In genomic region chr6:131292145-131292938, GRCh38 we compare ENCODE assay signal across 19 cellular contexts.
DNase-seq lines count a peak whose midpoint lies in the region; ATAC-seq, FAIRE-seq and TF ChIP-seq lines count a peak whose summit lies in the region.
"Had no signal": no experiment of that assay in that cellular context is flagged by ENCODE, and none has a peak within 500 bp of the region (broad histone marks: within the 10 kb centered on the region; RNA-seq: fewer than 3 reads in every experiment).

No MANE protein-coding gene starts in this region.

- no peaks in the 10 kb centered on the region for H3K9me3 Mint-ChIP-seq in CD4-positive, alpha-beta T cell
- peaks cover 2% of the 10 kb centered on the region for H3K9me3 Mint-ChIP-seq in astrocyte (ENCODE audit: unreplicated experiment)
- peaks cover 0 to 1% (median 0%) of the 10 kb centered on the region in 9 donors for H3K9me3 Mint-ChIP-seq in naive thymus-derived CD8-positive, alpha-beta T cell
- H3K9me3 Mint-ChIP-seq: IgD-negative memory B cell had no signal

- peak overlapping the region; percentile 46 for H3K4me3 Mint-ChIP-seq in CD4-positive, alpha-beta T cell
- H3K4me3 Mint-ChIP-seq in astrocyte (ENCODE audit: unreplicated experiment), result no peak overlapping the region
- H3K4me3 Mint-ChIP-seq in naive thymus-derived CD8-positive, alpha-beta T cell, result peak overlapping the region in 8 of 10 donors; percentile 19 to 67 (median 38)
- H3K4me3 Mint-ChIP-seq: IgD-negative memory B cell had no signal

- peak overlapping the region; percentile 80 for H3K27ac Mint-ChIP-seq in CD4-positive, alpha-beta T cell
- peak overlapping the region; percentile 9 for H3K27ac Mint-ChIP-seq in astrocyte (ENCODE audit: unreplicated experiment)
- H3K27ac Mint-ChIP-seq in naive thymus-derived CD8-positive, alpha-beta T cell, result peak overlapping the region; percentile 53 to 94 (median 90)
- H3K27ac Mint-ChIP-seq: IgD-negative memory B cell had no signal

- POLR2A ChIA-PET in CD4-positive, alpha-beta T cell (lab: Charles Lee), result interaction anchor here (0.6 to 1.8 kb wide), 5 partner anchors 9 to 111 kb away, joined by 4 to 8 read pairs (median 5); no protein-coding TSS in a partner anchor
- POLR2A ChIA-PET in naive thymus-derived CD8-positive, alpha-beta T cell (lab: Charles Lee), result interaction anchor here (0.6 to 4.6 kb wide), 5 partner anchors 10 to 92 kb away, joined by 3 to 33 read pairs (median 4); no protein-coding TSS in a partner anchor

- intact Hi-C loops in CD4-positive, alpha-beta T cell (cut with DNase I, micrococcal nuclease), result no loop called here

- no peak for DNase-seq in CD4-positive, alpha-beta T cell
- peak; percentile 66 for DNase-seq in ELF-1 (ENCODE audit: low read depth, low spot score)
- no peak for DNase-seq in astrocyte (ENCODE audit: low read depth)
- DNase-seq in naive thymus-derived CD8-positive, alpha-beta T cell, result peak in 1 of 10 donors; percentile 8
- DNase-seq in NCI-H226, result no peak
- DNase-seq in foreskin keratinocyte, result no peak
- DNase-seq: activated CD4-positive, alpha-beta T cell treated with anti-CD3 and anti-CD28 coated beads, Interleukin-2, amount 50 U/mL, for 48 hours; activated gamma-delta T cell; effector CD8-positive, alpha-beta T cell; GDM1; NCI-H1092; NCI-H446; stimulated activated CD4-positive, alpha-beta T cell treated with anti-CD3 and anti-CD28 coated beads, Interleukin-2, amount 100 ng/mL, for 48 hours had no signal

- no peaks in the 10 kb centered on the region for H3K79me2 ChIP-seq in astrocyte (ENCODE audit: insufficient read depth, low read length)

- no peak overlapping the region for H3K27ac ChIP-seq in CD4-positive, alpha-beta T cell (ENCODE audit: low read depth, low read length)
- no peak overlapping the region for H3K27ac ChIP-seq in astrocyte (ENCODE audit: low read depth, low read length)
- H3K27ac ChIP-seq in foreskin keratinocyte, result no peak overlapping the region
- H3K27ac ChIP-seq: right atrium auricular region had no signal

- peak; percentile 34 for ATAC-seq in CD4-positive, alpha-beta T cell (ENCODE audit: poor library complexity)
- peak in 1 of 2 donors; percentile 32 for ATAC-seq in naive thymus-derived CD8-positive, alpha-beta T cell
- ATAC-seq in HG02623 (IDR thresholded peaks at IDR 0.05; ENCODE audit: unreplicated experiment), result no peak
- no peak for ATAC-seq in foreskin keratinocyte
- ATAC-seq: Panc1 had no signal

- no peaks in the 10 kb centered on the region for H3K4me1 ChIP-seq in astrocyte (ENCODE audit: insufficient read depth, low read length)
- H3K4me1 ChIP-seq in foreskin keratinocyte, result no peaks in the 10 kb centered on the region
- H3K4me1 ChIP-seq: right atrium auricular region had no signal

- TF ChIP-seq CTCF in CD4-positive, alpha-beta T cell (IDR thresholded peaks at IDR 0.05), result no peak
- no peak for TF ChIP-seq CTCF in astrocyte (IDR thresholded peaks at IDR 0.05; ENCODE audit: insufficient read depth, low read depth, low read length)
- TF ChIP-seq CTCF in foreskin keratinocyte (conservative IDR thresholded peaks at IDR 0.05), result no peak

- CTCF ChIA-PET in CD4-positive, alpha-beta T cell (lab: Charles Lee), result interaction anchor here (0.9 kb wide), 1 partner anchor 11 kb away, joined by 3 read pairs; no protein-coding TSS in a partner anchor

- H4K20me1 ChIP-seq in astrocyte (ENCODE audit: insufficient read depth, low read length), result no peaks in the 10 kb centered on the region

- no peak overlapping the region for H3K4me2 ChIP-seq in astrocyte (ENCODE audit: low read length)

- H3K27me3 ChIP-seq in CD4-positive, alpha-beta T cell (ENCODE audit: control insufficient read depth, insufficient read depth, low read length), result no peaks in the 10 kb centered on the region
- H3K27me3 ChIP-seq in astrocyte (ENCODE audit: insufficient read depth, low read length), result no peaks in the 10 kb centered on the region
- H3K27me3 ChIP-seq in foreskin keratinocyte, result no peaks in the 10 kb centered on the region
- H3K27me3 ChIP-seq: right atrium auricular region had no signal

- peaks cover 44% of the 10 kb centered on the region for H3K4me1 Mint-ChIP-seq in CD4-positive, alpha-beta T cell (ENCODE audit: low read depth)
- H3K4me1 Mint-ChIP-seq in astrocyte (ENCODE audit: low read depth, unreplicated experiment), result peaks cover 2% of the 10 kb centered on the region
- peaks cover 19 to 47% (median 31%) of the 10 kb centered on the region in 4 donors for H3K4me1 Mint-ChIP-seq in naive thymus-derived CD8-positive, alpha-beta T cell

- no peaks in the 10 kb centered on the region for H3K27me3 Mint-ChIP-seq in CD4-positive, alpha-beta T cell
- H3K27me3 Mint-ChIP-seq in astrocyte (ENCODE audit: low read depth, unreplicated experiment), result no peaks in the 10 kb centered on the region
- no peaks in the 10 kb centered on the region for H3K27me3 Mint-ChIP-seq in naive thymus-derived CD8-positive, alpha-beta T cell
- H3K27me3 Mint-ChIP-seq: IgD-negative memory B cell had no signal

- H3K4me3 ChIP-seq in astrocyte (ENCODE audit: insufficient read depth, low read depth, low read length), result no peak overlapping the region
- H3K4me3 ChIP-seq: right atrium auricular region had no signal

- H3K36me3 ChIP-seq in astrocyte (ENCODE audit: insufficient read depth, low read length), result no peaks in the 10 kb centered on the region
- H3K36me3 ChIP-seq: right atrium auricular region had no signal

- FAIRE-seq in astrocyte (lab: Jason Lieb, UNC), result no peak
- FAIRE-seq: bronchial epithelial cell, GM19239 had no signal

- H3K9ac ChIP-seq in astrocyte (ENCODE audit: low read length), result no peak overlapping the region

- H2AFZ ChIP-seq in astrocyte (ENCODE audit: low read depth, low read length), result no peak overlapping the region

- no peaks in the 10 kb centered on the region for H3K9me3 ChIP-seq in CD4-positive, alpha-beta T cell (ENCODE audit: control insufficient read depth, low read length)
- H3K9me3 ChIP-seq in astrocyte (ENCODE audit: insufficient read depth, low read depth, low read length), result no peaks in the 10 kb centered on the region
- H3K9me3 ChIP-seq: right atrium auricular region had no signal

- peaks cover 12% of the 10 kb centered on the region for H3K36me3 Mint-ChIP-seq in CD4-positive, alpha-beta T cell (ENCODE audit: low read depth)
- no peaks in the 10 kb centered on the region for H3K36me3 Mint-ChIP-seq in astrocyte (ENCODE audit: low read depth, unreplicated experiment)
- peaks cover 2 to 13% (median 10%) of the 10 kb centered on the region in 3 donors for H3K36me3 Mint-ChIP-seq in naive thymus-derived CD8-positive, alpha-beta T cell

Comparison
In these comparisons a context has a peak if more than half of its experiments do, and no peak if none do; other contexts are left out.
1. H3K27ac Mint-ChIP-seq: peak in every context shown above with its lines; median percentile 90 in naive thymus-derived CD8-positive, alpha-beta T cell; 80 in CD4-positive, alpha-beta T cell; 9 in astrocyte.